Comparison of ENCODE assay signal across 17 cellular contexts in the genomic region with DNA sequence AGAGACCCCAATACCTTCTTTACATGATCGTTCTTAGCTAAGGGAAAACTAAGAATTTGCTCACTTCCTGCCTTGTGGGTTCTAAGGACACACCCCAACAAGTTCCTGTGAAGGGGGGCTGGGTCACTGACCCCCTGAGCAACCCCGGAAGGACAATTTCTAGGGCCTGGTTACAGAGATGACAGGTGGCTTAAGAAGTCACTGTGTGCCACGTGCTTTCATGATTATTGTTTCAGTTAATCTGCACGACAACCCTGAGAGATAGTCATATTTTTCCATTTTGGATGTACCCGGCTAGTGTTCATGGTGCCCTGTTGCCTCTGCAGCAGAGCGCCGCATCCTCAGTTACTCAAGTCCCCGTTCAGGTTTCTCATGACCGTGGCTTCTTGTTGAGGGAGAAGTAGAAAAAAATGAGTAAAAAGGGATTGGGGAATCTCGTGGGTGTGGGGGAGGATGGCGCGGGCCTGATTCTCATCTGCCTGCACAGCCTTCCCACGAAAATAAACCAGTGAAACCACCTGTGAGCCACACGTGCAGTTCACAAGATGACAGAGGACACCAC.
A peak's percentile ranks its signal among the peaks of the same experiment; 100 is the strongest.
DNase-seq lines count a peak whose midpoint lies in the region; FAIRE-seq and TF ChIP-seq lines count a peak whose summit lies in the region.
"Had no signal": no experiment of that assay in that cellular context is flagged by ENCODE, and none has a peak within 500 bp of the region (broad histone marks: within the 10 kb centered on the region; RNA-seq: fewer than 3 reads in every experiment).

No MANE protein-coding gene starts in this region.

- H3K36me3 ChIP-seq in breast epithelium (no peaks in the 10 kb centered on the region), ectodermal cell (ENCODE audit: control insufficient read depth, insufficient read depth, low read length) (no peaks in the 10 kb centered on the region)
- H3K36me3 ChIP-seq: ovary had no signal

- BruUV-seq in MCF 10A (replicated peaks; lab: Mats Ljungman, UMichigan) = no TSS peak

- POLR2A ChIA-PET in MCF 10A (lab: Yijun Ruan, JAX) = interaction anchor here (1.4 kb wide), 1 partner anchor 11 kb away, joined by 5 read pairs; no protein-coding TSS in a partner anchor

- CTCF ChIA-PET in MCF 10A (lab: Yijun Ruan, JAX) = no interaction called here

- no peak for TF ChIP-seq POLR2A in breast epithelium (IDR thresholded peaks at IDR 0.05)

- H3K9me3 ChIP-seq in breast epithelium = no peaks in the 10 kb centered on the region
- H3K9me3 ChIP-seq in ectodermal cell (ENCODE audit: control insufficient read depth, low read length) = no peaks in the 10 kb centered on the region
- H3K9me3 ChIP-seq: ovary had no signal

- TF ChIP-seq CTCF in breast epithelium (IDR thresholded peaks at IDR 0.05) (no peak), MCF 10A (IDR thresholded peaks at IDR 0.05; ENCODE audit: unreplicated experiment) (no peak), nephron (IDR thresholded peaks at IDR 0.05; ENCODE audit: unreplicated experiment in 3 of 3) (no peak), D721Med (IDR thresholded peaks at IDR 0.05; ENCODE audit: insufficient read depth, missing control alignments) (no peak)

- H3K27me3 ChIP-seq in breast epithelium = no peaks in the 10 kb centered on the region
- no peaks in the 10 kb centered on the region for H3K27me3 ChIP-seq in ectodermal cell (ENCODE audit: control insufficient read depth, insufficient read depth, low read length, poor library complexity, severe bottlenecking)
- H3K27me3 ChIP-seq: ovary had no signal

- H3K36me3 Mint-ChIP-seq in MCF 10A (ENCODE audit: insufficient read depth, unreplicated experiment) (no peaks in the 10 kb centered on the region), nephron (ENCODE audit: low read depth) (no peaks in the 10 kb centered on the region)
- H3K36me3 Mint-ChIP-seq: stimulated activated effector memory CD8-positive, alpha-beta T cell treated with anti-CD3 and anti-CD28 coated beads, Interleukin-12 subunit alpha, Interleukin-12 subunit beta, amount 100 ng/mL, for 72 hours had no signal

- no peak for DNase-seq in breast epithelium (ENCODE audit: low spot score in 2 of 2)
- no peak for DNase-seq in MCF 10A (ENCODE audit: unreplicated experiment)
- DNase-seq in COLO829 (ENCODE audit: low spot score) = no peak
- DNase-seq in SHP77 treated with DMSO at 0.1 percent for 48 hours (lab: John Stamatoyannopoulos, UW) = no peak
- no peak for DNase-seq in D721Med (ENCODE audit: insufficient read length, low spot score)
- DNase-seq: 8988T; activated CD4-positive, alpha-beta T cell treated with anti-CD3 and anti-CD28 coated beads, Interleukin-2, amount 50 U/mL, for 4 hours; activated naive CD4-positive, alpha-beta T cell treated with Interleukin-2 at 50 U/mL for 16 hours; effector CD4-positive, alpha-beta T cell; NCI-H1417 treated with DMSO at 0.1 percent for 48 hours; NCI-H446; ovary had no signal

- H3K4me3 Mint-ChIP-seq in MCF 10A (ENCODE audit: unreplicated experiment) = no peak overlapping the region
- H3K4me3 Mint-ChIP-seq in nephron = no peak overlapping the region
- H3K4me3 Mint-ChIP-seq: stimulated activated effector memory CD8-positive, alpha-beta T cell treated with anti-CD3 and anti-CD28 coated beads, Interleukin-12 subunit alpha, Interleukin-12 subunit beta, amount 100 ng/mL, for 72 hours had no signal

- H3K4me1 ChIP-seq in breast epithelium = no peaks in the 10 kb centered on the region
- H3K4me1 ChIP-seq in ectodermal cell (ENCODE audit: control insufficient read depth, insufficient read depth, low read length) = peaks cover 13% of the 10 kb centered on the region

- H3K4me3 ChIP-seq in breast epithelium (no peak overlapping the region), ectodermal cell (ENCODE audit: insufficient read depth, low read depth, low read length) (no peak overlapping the region)
- H3K4me3 ChIP-seq: ovary had no signal

- H3K4me1 Mint-ChIP-seq in MCF 10A (ENCODE audit: insufficient read depth, unreplicated experiment) = no peaks in the 10 kb centered on the region
- peaks cover 18% of the 10 kb centered on the region for H3K4me1 Mint-ChIP-seq in nephron

- H3K9me3 Mint-ChIP-seq in MCF 10A (ENCODE audit: unreplicated experiment) (peaks cover 7% of the 10 kb centered on the region), nephron (no peaks in the 10 kb centered on the region)

- intact Hi-C loops in breast epithelium (cut with DNase I; ENCODE audit: low total_unique reads) = no loop called here
- intact Hi-C loops in MCF 10A (cut with micrococcal nuclease) = no loop called here

- H3K27ac Mint-ChIP-seq in MCF 10A (ENCODE audit: low read depth, unreplicated experiment) (no peak overlapping the region), nephron (peak overlapping the region in 2 of 3 experiments; percentile 79 to 91)
- H3K27ac Mint-ChIP-seq: stimulated activated effector memory CD8-positive, alpha-beta T cell treated with anti-CD3 and anti-CD28 coated beads, Interleukin-12 subunit alpha, Interleukin-12 subunit beta, amount 100 ng/mL, for 72 hours had no signal

- FAIRE-seq in D721Med (lab: Jason Lieb, UNC) = no peak
- FAIRE-seq: H54 had no signal

- WGBS in ectodermal cell, 2 experiments = 94 to 95% methylated on average over 14 of the region's 14 CpGs

- H3K27ac ChIP-seq in breast epithelium (peak overlapping the region; percentile 86 to 87), ectodermal cell (ENCODE audit: insufficient read depth, low read depth, low read length, poor library complexity, severe bottlenecking) (peak overlapping the region; percentile 91), temporal lobe (ENCODE audit: low read depth, low read length) (peak overlapping the region; percentile 10)
- H3K27ac ChIP-seq: ovary had no signal

- H3K27me3 Mint-ChIP-seq in MCF 10A (ENCODE audit: insufficient read depth, unreplicated experiment) = no peaks in the 10 kb centered on the region
- peaks cover 9% of the 10 kb centered on the region for H3K27me3 Mint-ChIP-seq in nephron (ENCODE audit: low read depth)

Comparison
In these comparisons a context has a peak if more than half of its experiments do, and no peak if none do; other contexts are left out.
1. H3K27ac ChIP-seq: peak in every context shown above with its lines; median percentile 91 in ectodermal cell; 86 in breast epithelium; 10 in temporal lobe.